In the genomic region with DNA sequence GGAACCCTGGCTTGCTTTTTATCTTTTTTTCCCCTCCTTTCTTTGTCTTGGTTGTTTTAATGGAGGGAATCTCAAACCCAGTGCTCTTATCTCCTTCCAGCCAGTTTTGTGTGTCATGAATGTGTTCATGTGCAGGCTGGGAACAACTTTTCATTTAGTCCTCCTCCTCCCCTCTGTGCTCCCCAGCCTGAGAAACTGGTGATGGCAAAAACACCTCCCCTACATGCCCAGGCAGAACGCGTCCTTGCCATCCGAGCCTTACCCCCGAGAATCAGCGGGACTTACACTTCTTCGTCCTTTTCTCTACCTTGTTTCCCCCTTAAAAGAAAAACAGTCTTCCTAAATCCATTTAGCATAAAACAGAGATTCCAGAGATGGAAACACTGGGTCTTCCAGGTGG, we compare ENCODE assay signal across 21 cellular contexts. TPM values are rescaled to one million over a fixed set of nuclear protein-coding genes. Genes with fewer than 3 reads are reported as not detected.
DNase-seq lines count a peak whose midpoint lies in the region; ATAC-seq and TF ChIP-seq lines count a peak whose summit lies in the region.
"Had no signal": no experiment of that assay in that cellular context is flagged by ENCODE, and none has a peak within 500 bp of the region (broad histone marks: within the 10 kb centered on the region; RNA-seq: fewer than 3 reads in every experiment).

No MANE protein-coding gene starts in this region.

- H3K36me3 Mint-ChIP-seq in MCF 10A (ENCODE audit: insufficient read depth, unreplicated experiment) (no peaks in the 10 kb centered on the region), nephron progenitor cell (ENCODE audit: low read depth) (no peaks in the 10 kb centered on the region), chondrocyte (ENCODE audit: low read depth) (no peaks in the 10 kb centered on the region)

- H3K27me3 ChIP-seq in breast epithelium (no peaks in the 10 kb centered on the region), ectodermal cell (ENCODE audit: control insufficient read depth, insufficient read depth, low read length, poor library complexity, severe bottlenecking) (no peaks in the 10 kb centered on the region), tibial nerve (no peaks in the 10 kb centered on the region)
- H3K27me3 ChIP-seq: dorsolateral prefrontal cortex, ovary, Peyer's patch had no signal

- ATAC-seq in GM19455 (IDR thresholded peaks at IDR 0.05; ENCODE audit: unreplicated experiment): no peak
- ATAC-seq: stimulated activated naive CD8-positive, alpha-beta T cell treated with anti-CD3 and anti-CD28 coated beads, Interleukin-15, amount 100 ng/mL, for 72 hours had no signal

- H3K4me1 Mint-ChIP-seq in MCF 10A (ENCODE audit: insufficient read depth, unreplicated experiment): peaks cover 8% of the 10 kb centered on the region
- H3K4me1 Mint-ChIP-seq in nephron progenitor cell: peaks cover 75% of the 10 kb centered on the region
- no peaks in the 10 kb centered on the region for H3K4me1 Mint-ChIP-seq in chondrocyte (ENCODE audit: low read depth)
- H3K4me1 Mint-ChIP-seq: stimulated activated naive CD8-positive, alpha-beta T cell treated with anti-CD3 and anti-CD28 coated beads, Interleukin-15, amount 100 ng/mL, for 72 hours had no signal

- intact Hi-C loops in breast epithelium (cut with DNase I; ENCODE audit: low total_unique reads): no loop called here
- intact Hi-C loops in MCF 10A (cut with micrococcal nuclease): no loop called here

- H3K4me3 ChIP-seq in breast epithelium (no peak overlapping the region), ectodermal cell (ENCODE audit: insufficient read depth, low read depth, low read length) (no peak overlapping the region), tibial nerve (no peak overlapping the region)
- H3K4me3 ChIP-seq: dorsolateral prefrontal cortex, ovary, Peyer's patch had no signal

- CTCF ChIA-PET in MCF 10A (lab: Yijun Ruan, JAX): interaction anchor here (0.6 to 17.8 kb wide), 3 partner anchors 12 to 64 kb away, joined by 4 to 278 read pairs (median 10); partner anchors contain the start of gene SEMA3G

- H3K27me3 Mint-ChIP-seq in MCF 10A (ENCODE audit: insufficient read depth, unreplicated experiment): no peaks in the 10 kb centered on the region
- peaks cover 9% of the 10 kb centered on the region for H3K27me3 Mint-ChIP-seq in nephron progenitor cell (ENCODE audit: low read depth, poor library complexity)
- no peaks in the 10 kb centered on the region for H3K27me3 Mint-ChIP-seq in chondrocyte (ENCODE audit: low read depth)
- H3K27me3 Mint-ChIP-seq: stimulated activated naive CD8-positive, alpha-beta T cell treated with anti-CD3 and anti-CD28 coated beads, Interleukin-15, amount 100 ng/mL, for 72 hours had no signal

- TF ChIP-seq CTCF in breast epithelium (IDR thresholded peaks at IDR 0.05): no peak
- TF ChIP-seq CTCF in MCF 10A (IDR thresholded peaks at IDR 0.05; ENCODE audit: unreplicated experiment): no peak
- no peak for TF ChIP-seq CTCF in nephron progenitor cell (IDR thresholded peaks at IDR 0.05)
- TF ChIP-seq CTCF in tibial nerve (IDR thresholded peaks at IDR 0.05): no peak
- no peak for TF ChIP-seq CTCF in chondrocyte (IDR thresholded peaks at IDR 0.05)

- no peak overlapping the region for H3K27ac Mint-ChIP-seq in MCF 10A (ENCODE audit: low read depth, unreplicated experiment)
- peak overlapping the region; percentile 95 for H3K27ac Mint-ChIP-seq in nephron progenitor cell
- H3K27ac Mint-ChIP-seq in chondrocyte (ENCODE audit: unreplicated experiment): no peak overlapping the region
- H3K27ac Mint-ChIP-seq: activated T-cell treated with anti-CD3 and anti-CD28 coated beads, Interleukin-2, amount 50 U/mL, for 72 hours; stimulated activated naive CD8-positive, alpha-beta T cell treated with anti-CD3 and anti-CD28 coated beads, Interleukin-15, amount 100 ng/mL, for 72 hours had no signal

- H3K9me3 ChIP-seq in breast epithelium (no peaks in the 10 kb centered on the region), ectodermal cell (ENCODE audit: control insufficient read depth, low read length) (no peaks in the 10 kb centered on the region), tibial nerve (no peaks in the 10 kb centered on the region)
- H3K9me3 ChIP-seq: ovary, Peyer's patch, SK-N-SH had no signal

- POLR2A ChIA-PET in MCF 10A (lab: Yijun Ruan, JAX): no interaction called here

- H3K27ac ChIP-seq in breast epithelium: peak overlapping the region; percentile 48 to 85
- H3K27ac ChIP-seq in ectodermal cell (ENCODE audit: insufficient read depth, low read depth, low read length, poor library complexity, severe bottlenecking): peak overlapping the region; percentile 36
- H3K27ac ChIP-seq in tibial nerve: peak overlapping the region in 3 of 4 donors; percentile 69 to 76 (median 74)

- TF ChIP-seq POLR2A in breast epithelium (IDR thresholded peaks at IDR 0.05) (no peak), tibial nerve (IDR thresholded peaks at IDR 0.05) (no peak)

- 87 to 91% methylated on average over 6 of the region's 6 CpGs for WGBS in ectodermal cell, 2 experiments
- 83 to 85% methylated on average over 6 of the region's 6 CpGs for WGBS in tibial nerve, 2 donors

- H3K9me3 Mint-ChIP-seq in MCF 10A (ENCODE audit: unreplicated experiment) (no peaks in the 10 kb centered on the region), nephron progenitor cell (no peaks in the 10 kb centered on the region), chondrocyte (ENCODE audit: low read depth) (no peaks in the 10 kb centered on the region)
- H3K9me3 Mint-ChIP-seq: activated T-cell treated with anti-CD3 and anti-CD28 coated beads, Interleukin-2, amount 50 U/mL, for 72 hours; stimulated activated naive CD8-positive, alpha-beta T cell treated with anti-CD3 and anti-CD28 coated beads, Interleukin-15, amount 100 ng/mL, for 72 hours had no signal

- H3K4me1 ChIP-seq in breast epithelium: peaks cover 9 to 22% of the 10 kb centered on the region in 2 donors
- peaks cover 12% of the 10 kb centered on the region for H3K4me1 ChIP-seq in ectodermal cell (ENCODE audit: control insufficient read depth, insufficient read depth, low read length)
- H3K4me1 ChIP-seq in tibial nerve: peaks cover 0 to 55% (median 23%) of the 10 kb centered on the region in 4 donors

- H3K36me3 ChIP-seq in breast epithelium (no peaks in the 10 kb centered on the region), ectodermal cell (ENCODE audit: control insufficient read depth, insufficient read depth, low read length) (no peaks in the 10 kb centered on the region), tibial nerve (peaks cover 0 to 16% (median 0%) of the 10 kb centered on the region in 3 donors)
- H3K36me3 ChIP-seq: ovary, Peyer's patch had no signal

- TF ChIP-seq EP300 in tibial nerve (IDR thresholded peaks at IDR 0.05): no peak

- no TSS peak for BruUV-seq in MCF 10A (replicated peaks; lab: Mats Ljungman, UMichigan)

- H3K4me3 Mint-ChIP-seq in MCF 10A (ENCODE audit: unreplicated experiment) (no peak overlapping the region), nephron progenitor cell (no peak overlapping the region), chondrocyte (ENCODE audit: unreplicated experiment) (no peak overlapping the region)
- H3K4me3 Mint-ChIP-seq: activated T-cell treated with anti-CD3 and anti-CD28 coated beads, Interleukin-2, amount 50 U/mL, for 72 hours; stimulated activated naive CD8-positive, alpha-beta T cell treated with anti-CD3 and anti-CD28 coated beads, Interleukin-15, amount 100 ng/mL, for 72 hours had no signal

- peak in 1 of 2 donors; percentile 12 for DNase-seq in breast epithelium (ENCODE audit: low spot score in 2 of 2)
- no peak for DNase-seq in MCF 10A (ENCODE audit: unreplicated experiment)
- DNase-seq in nephron progenitor cell: no peak
- DNase-seq in tibial nerve (ENCODE audit: low spot score in 2 of 2): no peak
- DNase-seq in chondrocyte (ENCODE audit: low spot score): no peak
- no peak for DNase-seq in AML-193 (lab: John Stamatoyannopoulos, UW)
- DNase-seq: activated T-cell treated with anti-CD3 and anti-CD28 coated beads, Interleukin-2, amount 50 U/mL, for 72 hours; dorsolateral prefrontal cortex; HCEC 1CT; KBM-7; MV-4-11; NCI-H187 treated with DMSO at 0.1 percent for 48 hours; NCI-H345; stimulated activated CD4-positive, alpha-beta T cell treated with anti-CD3 and anti-CD28 coated beads, Interleukin-2, amount 100 ng/mL, for 48 hours; stimulated activated naive CD8-positive, alpha-beta T cell treated with anti-CD3 and anti-CD28 coated beads, Interleukin-15, amount 100 ng/mL, for 72 hours had no signal

RNA-seq across cellular contexts. Expression of gene SEMA3G, which starts 10.8 kb away (rescaled TPM):
- total RNA-seq in breast epithelium (100 to 1,000 TPM in 1 of 3 donors, 10 to 100 TPM in 2; 12.3 to 255 (median 70.1) TPM), MCF 10A (2022) (0.12 TPM in 1 of 2 replicates, not detected in the other), tibial nerve (10 to 100 TPM; 11.5 to 67.5 (median 32.7) TPM), chondrocyte (0.17 TPM in 1 of 3 replicates, not detected in the others)
- 3.0 TPM for polyA plus RNA-seq in ectodermal cell (2013, experiment 1 of 4)
- polyA plus RNA-seq in ectodermal cell (2013, experiment 2 of 4): 3.9 TPM
- 3.4 TPM for polyA plus RNA-seq in ectodermal cell (2013, experiment 3 of 4)
- 3.9 TPM for polyA plus RNA-seq in ectodermal cell (2013, experiment 4 of 4)
- polyA plus RNA-seq: BJ had no signal

RNA-seq across cellular contexts. Expression of gene TNNC1, which starts 19.8 kb away (rescaled TPM):
- total RNA-seq in breast epithelium (1 to 10 TPM in 2 of 3 donors, not detected in 1; 3.7 to 4.2 TPM), MCF 10A (2022) (0.61 TPM in 2 replicates), tibial nerve (100 to 1,000 TPM; 235 to 624 (median 535) TPM), chondrocyte (3.3 to 13.7 TPM (median 12.7 TPM) in 3 replicates)
- 10.7 TPM for polyA plus RNA-seq in ectodermal cell (2013, experiment 1 of 4)
- 8.3 TPM for polyA plus RNA-seq in ectodermal cell (2013, experiment 2 of 4)
- polyA plus RNA-seq in ectodermal cell (2013, experiment 3 of 4): 5.4 TPM
- polyA plus RNA-seq in ectodermal cell (2013, experiment 4 of 4): 7.4 TPM
- total RNA-seq: Peyer's patch had no signal

RNA-seq across cellular contexts. Expression of gene NISCH, which starts 21.3 kb away (rescaled TPM):
- total RNA-seq in breast epithelium: 100 to 1,000 TPM in 2 of 3 donors, 10 to 100 TPM in 1; 67.7 to 119 (median 108) TPM
- total RNA-seq in MCF 10A (2022): 60.5 and 69.7 TPM in 2 replicates
- 121 TPM for polyA plus RNA-seq in ectodermal cell (2013, experiment 1 of 4)
- 151 TPM for polyA plus RNA-seq in ectodermal cell (2013, experiment 2 of 4)
- 102 TPM for polyA plus RNA-seq in ectodermal cell (2013, experiment 3 of 4)
- polyA plus RNA-seq in ectodermal cell (2013, experiment 4 of 4): 129 TPM
- total RNA-seq in tibial nerve: 100 to 1,000 TPM; 192 to 305 (median 232) TPM
- total RNA-seq in chondrocyte: 97.6 to 121 TPM (median 101 TPM) in 3 replicates

RNA-seq across cellular contexts. Expression of gene PHF7, which starts 23.6 kb away (rescaled TPM):
- total RNA-seq in breast epithelium (10 to 100 TPM; 11.8 to 18.1 (median 12.4) TPM), MCF 10A (2022) (5.7 and 7.4 TPM in 2 replicates), tibial nerve (10 to 100 TPM in 2 of 4 donors, 1 to 10 TPM in 2; 7.2 to 23.5 (median 12.1) TPM), chondrocyte (5.1 to 7.1 TPM (median 5.5 TPM) in 3 replicates)
- 11.6 TPM for polyA plus RNA-seq in ectodermal cell (2013, experiment 1 of 4)
- polyA plus RNA-seq in ectodermal cell (2013, experiment 2 of 4): 11.4 TPM
- polyA plus RNA-seq in ectodermal cell (2013, experiment 3 of 4): 11.6 TPM
- polyA plus RNA-seq in ectodermal cell (2013, experiment 4 of 4): 17.1 TPM

RNA-seq across cellular contexts. Expression of gene BAP1, which starts 24.3 kb away (rescaled TPM):
- total RNA-seq in breast epithelium (10 to 100 TPM; 51.8 to 78.1 (median 65.5) TPM), MCF 10A (2022) (61.5 and 77.5 TPM in 2 replicates), tibial nerve (10 to 100 TPM; 39.1 to 77.7 (median 64.5) TPM), chondrocyte (82.1 to 85.4 TPM (median 84.3 TPM) in 3 replicates)
- 109 TPM for polyA plus RNA-seq in ectodermal cell (2013, experiment 1 of 4)
- polyA plus RNA-seq in ectodermal cell (2013, experiment 2 of 4): 115 TPM
- 72.7 TPM for polyA plus RNA-seq in ectodermal cell (2013, experiment 3 of 4)
- 82.1 TPM for polyA plus RNA-seq in ectodermal cell (2013, experiment 4 of 4)

Comparison
In these comparisons a context has a peak if more than half of its experiments do, and no peak if none do; other contexts are left out.
1. RNA of gene SEMA3G, which starts 10.8 kb away (total RNA-seq): 12.3 to 255 TPM in breast epithelium and 11.5 to 67.5 TPM in tibial nerve; 0.17 TPM in chondrocyte and 0.12 TPM in MCF 10A; every median in the first group is over 10 times any median in the second.
2. RNA of gene TNNC1, which starts 19.8 kb away (total RNA-seq): 235 to 624 TPM in tibial nerve; 3.3 to 13.7 TPM in chondrocyte, 3.7 to 4.2 TPM in breast epithelium and 0.61 TPM in MCF 10A; every median in the first group is over 10 times any median in the second.
3. Peak in every context shown above with its lines, with median percentiles within 50 percentile points of each other: H3K27ac ChIP-seq.